Comparison of ENCODE assay signal across 1 cellular context in the genomic region with DNA sequence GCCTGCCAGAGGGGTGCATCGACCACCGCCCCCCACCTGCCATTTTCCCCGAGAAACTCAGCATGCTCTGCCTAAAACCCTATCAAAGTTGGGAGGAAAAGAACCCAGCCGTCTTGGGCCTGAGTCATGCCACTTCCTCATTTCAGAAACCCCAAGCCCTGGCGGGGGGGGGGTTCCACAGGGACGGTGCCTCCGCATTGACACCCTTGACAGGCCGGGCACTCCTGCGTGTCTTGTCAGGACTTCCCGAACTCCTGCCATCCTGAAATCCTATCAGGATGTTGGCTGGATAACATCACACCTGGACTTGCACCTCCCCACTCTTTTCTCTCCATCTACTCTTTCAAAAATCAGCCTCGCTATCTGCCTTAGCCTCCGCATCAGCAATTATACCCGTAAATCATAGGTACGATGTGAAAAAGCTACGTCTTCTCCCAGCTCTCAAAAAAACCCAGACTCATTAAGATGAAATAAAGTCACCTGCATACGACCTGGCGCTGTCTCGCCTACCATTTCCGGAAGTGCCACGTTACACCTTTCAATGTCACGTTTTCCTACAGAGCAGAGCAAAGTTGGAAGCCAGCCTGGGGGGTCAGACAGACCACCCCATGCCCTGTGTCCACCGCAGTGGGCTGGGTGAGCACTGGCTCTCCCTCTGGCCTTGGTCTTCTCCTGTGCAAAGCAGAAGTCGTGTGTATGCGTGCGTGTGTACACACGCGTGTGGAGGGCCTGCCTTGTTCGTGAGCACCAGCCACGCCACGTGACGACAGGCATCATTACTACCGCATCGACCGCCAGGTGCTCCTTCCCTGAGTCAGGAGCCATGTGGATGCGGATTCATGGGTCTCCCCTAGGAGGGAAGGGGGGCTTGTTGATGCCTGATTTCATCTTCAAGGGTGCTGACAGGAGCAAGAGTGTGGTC.
TF ChIP-seq lines count a peak whose summit lies in the region.

No MANE protein-coding gene starts in this region.

TF ChIP-seq in HCT116, 20 proteins besides CTCF, POLR2A, EP300 and RAD21 (continued from another document):
- TF ChIP-seq, protein P1, sequence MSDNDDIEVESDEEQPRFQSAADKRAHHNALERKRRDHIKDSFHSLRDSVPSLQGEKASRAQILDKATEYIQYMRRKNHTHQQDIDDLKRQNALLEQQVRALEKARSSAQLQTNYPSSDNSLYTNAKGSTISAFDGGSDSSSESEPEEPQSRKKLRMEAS (IDR thresholded peaks at IDR 0.05), result no peak
- no peak for TF ChIP-seq SP1 (IDR thresholded peaks at IDR 0.05; ENCODE audit: low read depth)
- TF ChIP-seq SIN3A (IDR thresholded peaks at IDR 0.05; ENCODE audit: low read depth), result no peak
